30 cellular contexts compared by ENCODE assay signal in the genomic region with DNA sequence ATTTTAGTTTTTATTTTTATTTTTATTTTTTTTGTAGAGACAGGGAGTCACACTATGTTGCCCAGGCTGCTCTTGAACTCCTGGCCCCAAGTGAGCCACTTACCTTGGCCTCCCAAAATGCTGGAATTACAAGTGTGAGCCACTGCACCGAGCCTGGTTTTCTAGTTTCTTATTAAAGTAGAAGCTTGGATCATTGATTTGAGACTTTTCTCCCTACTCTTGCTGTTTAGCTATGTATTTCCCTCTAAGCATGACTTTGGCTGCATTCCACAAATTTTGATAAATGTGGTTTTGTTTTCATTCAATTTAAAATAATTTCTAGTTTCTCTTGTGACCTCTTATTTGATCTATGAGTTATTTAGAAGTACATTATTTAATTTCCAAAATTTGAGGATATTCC.
"Had no signal": no experiment of that assay in that cellular context is flagged by ENCODE, and none has a peak within 500 bp of the region (broad histone marks: within the 10 kb centered on the region; RNA-seq: fewer than 3 reads in every experiment).

No MANE protein-coding gene starts in this region.

- H3K27me3 ChIP-seq: adrenal gland, body of pancreas, colonic mucosa had no signal

- ATAC-seq: activated CD4-positive, alpha-beta T cell treated with anti-CD3 and anti-CD28 coated beads for 36 hours; activated CD8-positive, alpha-beta memory T cell treated with anti-CD3 and anti-CD28 coated beads, Interleukin-2, amount 10 ng/mL, durations not matched to agents 7 days and 5 days; activated CD8-positive, alpha-beta T cell treated with anti-CD3 and anti-CD28 coated beads, Interleukin-2, amount 10 ng/mL, durations not matched to agents 7 days and 5 days; activated naive CD8-positive, alpha-beta T cell treated with anti-CD3 and anti-CD28 coated beads, Interleukin-2, amount 50 U/mL, for 24 hours; body of pancreas had no signal

- H3K9me3 ChIP-seq: adrenal gland, body of pancreas, colonic mucosa had no signal

- H3K4me1 Mint-ChIP-seq: activated CD4-positive, alpha-beta T cell treated with anti-CD3 and anti-CD28 coated beads, Interleukin-2, amount 10 ng/mL, durations not matched to agents 24 days and 14 days; activated CD8-positive, alpha-beta memory T cell treated with anti-CD3 and anti-CD28 coated beads, Interleukin-2, amount 10 ng/mL, durations not matched to agents 7 days and 5 days; activated naive CD4-positive, alpha-beta T cell treated with anti-CD3 and anti-CD28 coated beads, Interleukin-2, amount 10 ng/mL, durations not matched to agents 7 days and 5 days had no signal

- H3K4me3 ChIP-seq: adrenal gland, body of pancreas, colonic mucosa had no signal

- DNase-seq: activated CD4-positive, alpha-beta memory T cell treated with anti-CD3 and anti-CD28 coated beads for 36 hours; activated CD4-positive, alpha-beta T cell treated with anti-CD3 and anti-CD28 coated beads for 36 hours; activated CD4-positive, alpha-beta T cell treated with anti-CD3 and anti-CD28 coated beads, Interleukin-2, amount 10 ng/mL, durations not matched to agents 24 days and 14 days; activated CD4-positive, CD25-positive, alpha-beta regulatory T cell; activated CD4-positive, CD25-positive, alpha-beta regulatory T cell treated with anti-CD3 and anti-CD28 coated beads, Interleukin-2, amount 50 U/mL, for 72 hours; activated CD8-positive, alpha-beta memory T cell treated with anti-CD3 and anti-CD28 coated beads, Interleukin-2, amount 10 ng/mL, durations not matched to agents 7 days and 5 days; activated CD8-positive, alpha-beta memory T cell treated with anti-CD3 and anti-CD28 coated beads, Interleukin-2, amount 50 U/mL, for 4 hours; activated CD8-positive, alpha-beta T cell treated with anti-CD3 and anti-CD28 coated beads, Interleukin-2, amount 10 ng/mL, durations not matched to agents 7 days and 5 days; activated gamma-delta T cell; activated naive CD4-positive, alpha-beta T cell; activated naive CD4-positive, alpha-beta T cell treated with anti-CD3 and anti-CD28 coated beads, Interleukin-2, amount 10 ng/mL, durations not matched to agents 7 days and 5 days; activated naive CD8-positive, alpha-beta T cell treated with anti-CD3 and anti-CD28 coated beads for 36 hours; activated naive CD8-positive, alpha-beta T cell treated with anti-CD3 and anti-CD28 coated beads, Interleukin-2, amount 50 U/mL, for 24 hours; activated T-cell treated with anti-CD3 and anti-CD28 coated beads, Interleukin-2, amount 50 U/mL, for 1 hour; activated T-cell treated with anti-CD3 and anti-CD28 coated beads, Interleukin-2, amount 50 U/mL, for 48 hours; adrenal gland; amygdala; aorta; body of pancreas; caudate nucleus; cerebellar nuclear complex; colonic mucosa; effector CD8-positive, alpha-beta T cell; foreskin fibroblast; head of caudate nucleus; T-helper 2 cell had no signal

- H3K27me3 Mint-ChIP-seq: activated CD4-positive, alpha-beta memory T cell treated with anti-CD3 and anti-CD28 coated beads for 36 hours; activated CD4-positive, alpha-beta T cell treated with anti-CD3 and anti-CD28 coated beads for 36 hours; activated CD4-positive, alpha-beta T cell treated with anti-CD3 and anti-CD28 coated beads, Interleukin-2, amount 10 ng/mL, durations not matched to agents 24 days and 14 days; activated CD8-positive, alpha-beta memory T cell treated with anti-CD3 and anti-CD28 coated beads, Interleukin-2, amount 10 ng/mL, durations not matched to agents 7 days and 5 days; activated naive CD4-positive, alpha-beta T cell treated with anti-CD3 and anti-CD28 coated beads, Interleukin-2, amount 10 ng/mL, durations not matched to agents 7 days and 5 days; activated naive CD8-positive, alpha-beta T cell treated with anti-CD3 and anti-CD28 coated beads for 36 hours; activated naive CD8-positive, alpha-beta T cell treated with anti-CD3 and anti-CD28 coated beads, Interleukin-2, amount 50 U/mL, for 24 hours had no signal

- H3K27ac Mint-ChIP-seq: activated CD4-positive, alpha-beta memory T cell treated with anti-CD3 and anti-CD28 coated beads for 36 hours; activated CD4-positive, alpha-beta T cell treated with anti-CD3 and anti-CD28 coated beads for 36 hours; activated CD4-positive, alpha-beta T cell treated with anti-CD3 and anti-CD28 coated beads, Interleukin-2, amount 10 ng/mL, durations not matched to agents 24 days and 14 days; activated CD8-positive, alpha-beta memory T cell treated with anti-CD3 and anti-CD28 coated beads, Interleukin-2, amount 10 ng/mL, durations not matched to agents 7 days and 5 days; activated CD8-positive, alpha-beta T cell treated with anti-CD3 and anti-CD28 coated beads, Interleukin-2, amount 10 ng/mL, durations not matched to agents 7 days and 5 days; activated naive CD4-positive, alpha-beta T cell treated with anti-CD3 and anti-CD28 coated beads, Interleukin-2, amount 10 ng/mL, durations not matched to agents 7 days and 5 days; activated naive CD8-positive, alpha-beta T cell treated with anti-CD3 and anti-CD28 coated beads for 36 hours; activated naive CD8-positive, alpha-beta T cell treated with anti-CD3 and anti-CD28 coated beads, Interleukin-2, amount 50 U/mL, for 24 hours had no signal

- H3K27ac ChIP-seq: adrenal gland, body of pancreas, colonic mucosa, epithelial cell of prostate had no signal

- FAIRE-seq: endometrium, endothelial cell of umbilical vein, frontal cortex had no signal

- H3K4me3 Mint-ChIP-seq: activated CD4-positive, alpha-beta memory T cell treated with anti-CD3 and anti-CD28 coated beads for 36 hours; activated CD4-positive, alpha-beta T cell treated with anti-CD3 and anti-CD28 coated beads for 36 hours; activated CD4-positive, alpha-beta T cell treated with anti-CD3 and anti-CD28 coated beads, Interleukin-2, amount 10 ng/mL, durations not matched to agents 24 days and 14 days; activated CD8-positive, alpha-beta memory T cell treated with anti-CD3 and anti-CD28 coated beads, Interleukin-2, amount 10 ng/mL, durations not matched to agents 7 days and 5 days; activated CD8-positive, alpha-beta T cell treated with anti-CD3 and anti-CD28 coated beads, Interleukin-2, amount 10 ng/mL, durations not matched to agents 7 days and 5 days; activated naive CD4-positive, alpha-beta T cell treated with anti-CD3 and anti-CD28 coated beads, Interleukin-2, amount 10 ng/mL, durations not matched to agents 7 days and 5 days; activated naive CD8-positive, alpha-beta T cell treated with anti-CD3 and anti-CD28 coated beads for 36 hours; activated naive CD8-positive, alpha-beta T cell treated with anti-CD3 and anti-CD28 coated beads, Interleukin-2, amount 50 U/mL, for 24 hours had no signal

- H3K36me3 ChIP-seq: adrenal gland, colonic mucosa had no signal

- H3K4me1 ChIP-seq: body of pancreas, colonic mucosa had no signal
